8 cellular contexts compared by ENCODE assay signal in genomic region chr1:34400690-34401089, GRCh38.
"Had no signal": no experiment of that assay in that cellular context is flagged by ENCODE, and none has a peak within 500 bp of the region (broad histone marks: within the 10 kb centered on the region; RNA-seq: fewer than 3 reads in every experiment).

No MANE protein-coding gene starts in this region.

- DNase-seq: GDM1, GF-D8 had no signal

- H3K4me3 ChIP-seq: GM12878 had no signal

- ATAC-seq: GM12878 had no signal

- FAIRE-seq: G401.6, GM12878, GM12891, GM12892, GM18507, GM19239 had no signal
